Comparison of ENCODE assay signal across 8 cellular contexts in the genomic region with DNA sequence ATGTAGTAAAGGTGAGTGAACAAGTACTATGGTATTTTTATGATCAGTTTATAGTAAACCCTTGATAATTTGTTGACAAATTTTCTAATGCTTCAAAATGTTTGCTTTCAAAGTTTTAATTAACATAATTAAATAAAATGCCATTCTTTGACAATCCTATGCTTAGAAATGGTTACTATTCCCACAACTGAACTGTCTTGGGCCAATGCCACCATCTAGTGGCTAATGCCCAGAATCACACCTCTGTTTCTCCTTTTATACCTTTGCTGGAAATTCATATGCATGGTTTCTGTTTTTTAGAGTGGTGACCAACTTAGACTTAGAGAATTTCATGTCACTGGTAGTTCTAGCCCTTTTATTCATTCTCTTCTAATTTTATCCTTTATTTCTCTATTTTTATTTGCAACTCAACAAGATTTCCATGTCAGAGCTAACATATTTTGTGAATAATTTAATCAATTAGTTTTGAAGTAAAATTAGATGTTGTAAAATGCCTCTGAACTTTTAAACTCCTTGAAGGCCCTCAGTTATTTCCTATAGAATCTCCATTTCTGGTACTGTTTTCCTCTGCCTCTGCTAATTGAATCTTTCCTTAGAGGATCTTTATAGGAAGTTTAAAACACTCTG. TPM values are rescaled to one million over a fixed set of nuclear protein-coding genes. Genes with fewer than 3 reads are reported as not detected.
DNase-seq lines count a peak whose midpoint lies in the region; ATAC-seq and TF ChIP-seq lines count a peak whose summit lies in the region.

No MANE protein-coding gene starts in this region.

- DNase-seq in SIG-M5 treated with dmso at 0.1 percent for 504 hours (lab: John Stamatoyannopoulos, UW; ENCODE audit: unreplicated experiment) (peak; percentile 42), SIG-M5 (lab: John Stamatoyannopoulos, UW) (no peak), HuH-7 (ENCODE audit: low spot score) (peak; percentile 10), RPMI8226 (peak; percentile 53), head of caudate nucleus (peak in 40 of 42 donors; percentile 15 to 87 (median 68)), progenitor cell of endocrine pancreas (ENCODE audit: low spot score, unreplicated experiment) (peak; percentile 19)
- DNase-seq in activated naive CD4-positive, alpha-beta T cell treated with anti-CD3 and anti-CD28 coated beads, Interleukin-2, amount 50 U/mL, for 16 hours: peak; percentile 42

- intact Hi-C loops in head of caudate nucleus (cut with DNase I): loop anchor here (2.0 to 5.0 kb wide), 2 partner anchors 245 to 339 kb away; no protein-coding TSS in a partner anchor

- TF ChIP-seq CTCF in progenitor cell of endocrine pancreas (IDR thresholded peaks at IDR 0.05; ENCODE audit: unreplicated experiment): peak; percentile 96

- H3K36me3 Mint-ChIP-seq in progenitor cell of endocrine pancreas (ENCODE audit: insufficient read depth): peaks cover 16% of the 10 kb centered on the region

- no peaks in the 10 kb centered on the region for H3K27me3 Mint-ChIP-seq in progenitor cell of endocrine pancreas

- H3K4me3 Mint-ChIP-seq in progenitor cell of endocrine pancreas (ENCODE audit: low read depth): no peak overlapping the region

- H3K4me1 Mint-ChIP-seq in progenitor cell of endocrine pancreas (ENCODE audit: low read depth): peaks cover 1% of the 10 kb centered on the region

- no peak overlapping the region for H3K27ac Mint-ChIP-seq in progenitor cell of endocrine pancreas

- no peak for ATAC-seq in GM21447 (IDR thresholded peaks at IDR 0.05; ENCODE audit: unreplicated experiment)

- no peaks in the 10 kb centered on the region for H3K9me3 Mint-ChIP-seq in progenitor cell of endocrine pancreas (ENCODE audit: low read depth)

RNA-seq across cellular contexts. Expression of a gene that starts 31.1 kb away (rescaled TPM):
- total RNA-seq in progenitor cell of endocrine pancreas: 19.2 and 19.4 TPM in 2 replicates
